In genomic region chr1:39795651-39796050, GRCh38 we compare ENCODE assay signal across 25 cellular contexts. TPM values are rescaled to one million over a fixed set of nuclear protein-coding genes. Genes with fewer than 3 reads are reported as not detected.
DNase-seq lines count a peak whose midpoint lies in the region; ATAC-seq, FAIRE-seq and TF ChIP-seq lines count a peak whose summit lies in the region.
"Had no signal": no experiment of that assay in that cellular context is flagged by ENCODE, and none has a peak within 500 bp of the region (broad histone marks: within the 10 kb centered on the region; RNA-seq: fewer than 3 reads in every experiment).

No MANE protein-coding gene starts in this region.

- H3K4me3 ChIP-seq in Caco-2 (ENCODE audit: low read depth, low read length) = no peak overlapping the region
- no peak overlapping the region for H3K4me3 ChIP-seq in kidney (ENCODE audit: low read length in 2 of 2)
- H3K4me3 ChIP-seq: BLaER1, GM23248 had no signal

- H3K9me3 Mint-ChIP-seq in Caco-2 (ENCODE audit: unreplicated experiment) = no peaks in the 10 kb centered on the region
- H3K9me3 Mint-ChIP-seq: CD4-positive, alpha-beta memory T cell; HFFc6; IgD-negative memory B cell had no signal

- H3K36me3 ChIP-seq in Caco-2 (ENCODE audit: control insufficient read depth, insufficient read depth, low read length) (no peaks in the 10 kb centered on the region), kidney (ENCODE audit: control insufficient read depth in 1 of 2, insufficient read depth in 2 of 2, low read length in 2 of 2) (no peaks in the 10 kb centered on the region)
- H3K36me3 ChIP-seq: BLaER1 had no signal

- FAIRE-seq in kidney (lab: Jason Lieb, UNC) = no peak
- FAIRE-seq: GM12892, GM18507, H54, HepG2 had no signal

- no peaks in the 10 kb centered on the region for H3K27me3 ChIP-seq in Caco-2 (replicated peaks; ENCODE audit: control insufficient read depth, insufficient read depth, low read length)
- H3K27me3 ChIP-seq: BLaER1 had no signal

- TF ChIP-seq CTCF in Caco-2 (IDR thresholded peaks at IDR 0.05; ENCODE audit: insufficient read depth in 1 of 2, low read depth in 1 of 2, low read length in 1 of 2, severe bottlenecking in 1 of 2, unreplicated experiment in 1 of 2) = no peak
- no peak for TF ChIP-seq CTCF in kidney (IDR thresholded peaks at IDR 0.05; ENCODE audit: borderline replicate concordance, extremely low read depth, insufficient read depth)
- TF ChIP-seq CTCF in RWPE1 (conservative IDR thresholded peaks at IDR 0.05; ENCODE audit: low read depth) = no peak

- no peaks in the 10 kb centered on the region for H3K36me3 Mint-ChIP-seq in Caco-2 (ENCODE audit: insufficient read depth, unreplicated experiment)
- H3K36me3 Mint-ChIP-seq: CD4-positive, alpha-beta memory T cell had no signal

- no peaks in the 10 kb centered on the region for H3K27me3 Mint-ChIP-seq in Caco-2 (ENCODE audit: insufficient read depth, unreplicated experiment)

- BruUV-seq in Caco-2 (replicated peaks; lab: Mats Ljungman, UMichigan) = no TSS peak

- intact Hi-C loops in Caco-2 (cut with micrococcal nuclease; ENCODE audit: unreplicated experiment) (loop anchor here (5.0 kb wide), 1 partner anchor 73 kb away; no protein-coding TSS in a partner anchor), kidney (cut with DNase I) (no loop called here), posterior vena cava (cut with DNase I) (no loop called here), left colon (cut with DNase I, micrococcal nuclease) (no loop called here)

- CTCF ChIA-PET in Caco-2 (lab: Charles Lee) = no interaction called here
- CTCF ChIA-PET in RWPE1 (lab: Yijun Ruan, JAX) = no interaction called here

- H3K4me1 Mint-ChIP-seq in Caco-2 (ENCODE audit: low read depth, unreplicated experiment) = no peaks in the 10 kb centered on the region

- DNase-seq in DMS53 (lab: John Stamatoyannopoulos, UW) (peak; percentile 42), DMS53 treated with DMSO at 0.1 percent for 48 hours (lab: John Stamatoyannopoulos, UW; ENCODE audit: unreplicated experiment) (no peak), Caco-2 (peak; percentile 64 to 70), kidney (peak; percentile 29), posterior vena cava (ENCODE audit: low spot score) (peak; percentile 50), left colon (no peak), RWPE1 (ENCODE audit: low spot score) (no peak)
- DNase-seq in effector CD8-positive, alpha-beta T cell (lab: John Stamatoyannopoulos, UW) = no peak
- DNase-seq: CD4-positive, alpha-beta memory T cell; DMS 273 treated with DMSO at 0.1 percent for 48 hours; DMS79; GDM1; GM23248; HFFc6 had no signal

- POLR2A ChIA-PET in Caco-2 (lab: Charles Lee) = no interaction called here
- POLR2A ChIA-PET in RWPE1 (lab: Yijun Ruan, JAX; ENCODE audit: low non-redundant PET) = interaction anchor here (0.6 kb wide), 2 partner anchors 106 to 137 kb away, joined by 3 to 4 read pairs; no protein-coding TSS in a partner anchor

- no peaks in the 10 kb centered on the region for H3K9me3 ChIP-seq in Caco-2
- H3K9me3 ChIP-seq in kidney (ENCODE audit: control insufficient read depth in 1 of 2, low read length in 2 of 2) = no peaks in the 10 kb centered on the region
- H3K9me3 ChIP-seq: BLaER1 had no signal

- H3K9ac ChIP-seq in kidney (ENCODE audit: low read length in 2 of 2) = no peak overlapping the region
- H3K9ac ChIP-seq: BLaER1, GM23248 had no signal

- H3K4me3 Mint-ChIP-seq in Caco-2 (ENCODE audit: unreplicated experiment) = no peak overlapping the region
- H3K4me3 Mint-ChIP-seq: CD14-positive monocyte; CD4-positive, alpha-beta memory T cell; HFFc6; IgD-negative memory B cell had no signal

- H3K27ac ChIP-seq in kidney (ENCODE audit: low read depth in 2 of 2, low read length in 2 of 2) (no peak overlapping the region), RWPE1 (no peak overlapping the region)
- H3K27ac ChIP-seq: 22Rv1, BLaER1, GM23248 had no signal

- H3K4me1 ChIP-seq in Caco-2 = peaks cover 16% of the 10 kb centered on the region
- peaks cover 0 to 2% of the 10 kb centered on the region in 2 donors for H3K4me1 ChIP-seq in kidney (ENCODE audit: control insufficient read depth in 1 of 2, insufficient read depth in 1 of 2, low read depth in 1 of 2, low read length in 2 of 2)

- no peak for ATAC-seq in left colon
- ATAC-seq: HCT116, HepG2 had no signal

- no peak overlapping the region for H3K27ac Mint-ChIP-seq in Caco-2 (ENCODE audit: unreplicated experiment)
- H3K27ac Mint-ChIP-seq: CD14-positive monocyte; CD4-positive, alpha-beta memory T cell; HFFc6 had no signal

RNA-seq across cellular contexts. Expression of gene BMP8B, which starts 7.0 kb away (rescaled TPM):
- 5.8 and 5.9 TPM in 2 replicates for total RNA-seq in Caco-2 (2022)
- total RNA-seq in kidney = 4.9 TPM
- 0.34 TPM for polyA plus RNA-seq in kidney (ENCODE audit: insufficient read depth, low read depth, low replicate concordance)
- under 1 TPM; 0.24 to 0.69 TPM for total RNA-seq in posterior vena cava
- total RNA-seq in left colon = 10 to 100 TPM; 11.1 to 20.2 TPM
- total RNA-seq: GM23248, HFFc6 had no signal
- polyA plus RNA-seq: AG04450, GM23248 had no signal

RNA-seq across cellular contexts. Expression of gene OXCT2, which starts 24.5 kb away (rescaled TPM):
- total RNA-seq in Caco-2 (2022) (4.6 and 6.4 TPM in 2 replicates), kidney (0.98 TPM), posterior vena cava (1 to 10 TPM; 1.2 to 2.0 TPM), left colon (1 to 10 TPM; 1.4 to 3.0 TPM)
- 0.32 TPM for polyA plus RNA-seq in kidney (ENCODE audit: insufficient read depth, low read depth, low replicate concordance)
- total RNA-seq: A673 had no signal
- polyA plus RNA-seq: CD4-positive, alpha-beta memory T cell had no signal

RNA-seq across cellular contexts. Expression of gene PPIE, which starts 57.0 kb away (rescaled TPM):
- total RNA-seq in Caco-2 (2022) (39.2 and 41.7 TPM in 2 replicates), kidney (58.6 TPM), posterior vena cava (10 to 100 TPM; 29.0 to 45.9 TPM), left colon (10 to 100 TPM; 33.5 to 38.4 TPM)
- polyA plus RNA-seq in kidney (ENCODE audit: insufficient read depth, low read depth, low replicate concordance) = 52.0 TPM

Comparison
In these comparisons a context has a peak if more than half of its experiments do, and no peak if none do; other contexts are left out.
1. DNase-seq: peak in DMS53 (single experiment), Caco-2 (2 of 2), kidney (single experiment) and posterior vena cava (single experiment); none in DMS53 treated with DMSO at 0.1 percent for 48 hours (single experiment), left colon (0 of 2), RWPE1 (single experiment) and effector CD8-positive, alpha-beta T cell (single experiment).